ENCODE assay signal across 24 cellular contexts in genomic region chr18:6161549-6161948, GRCh38.
"Had no signal": no experiment of that assay in that cellular context is flagged by ENCODE, and none has a peak within 500 bp of the region (broad histone marks: within the 10 kb centered on the region; RNA-seq: fewer than 3 reads in every experiment).

No MANE protein-coding gene starts in this region.

- H3K4me2 ChIP-seq: KMS-11 had no signal

- H3K27me3 ChIP-seq: SJSA1 had no signal

- H3K9ac ChIP-seq: KMS-11 had no signal

- H3K36me3 ChIP-seq: SJSA1 had no signal

- ATAC-seq: K562 had no signal

- DNase-seq: Kasumi-1, MM.1S, NCI-H1092 treated with DMSO at 0.1 percent for 48 hours, NCI-H1417, NCI-H1436 treated with DMSO at 0.1 percent for 48 hours, NCI-H1694, NCI-H187 treated with DMSO at 0.1 percent for 48 hours, NCI-H2081, NCI-H2107, NCI-H226, NCI-H446, NCI-H510A, NCI-H524 treated with DMSO at 0.1 percent for 48 hours, NCI-H69, NCI-H774, Right ventricle myocardium superior, RPMI8226, SIG-M5, T-helper 2 cell had no signal

- FAIRE-seq: K562, RCC 7860 had no signal

- H3K27ac ChIP-seq: KMS-11, SJSA1, SK-N-MC had no signal

- H3K9me3 ChIP-seq: SJSA1 had no signal

- H3K4me3 ChIP-seq: K562, SJSA1, SK-N-MC had no signal

- H3K4me1 ChIP-seq: SJSA1 had no signal
